Comparison of ENCODE assay signal across 26 cellular contexts in the genomic region with DNA sequence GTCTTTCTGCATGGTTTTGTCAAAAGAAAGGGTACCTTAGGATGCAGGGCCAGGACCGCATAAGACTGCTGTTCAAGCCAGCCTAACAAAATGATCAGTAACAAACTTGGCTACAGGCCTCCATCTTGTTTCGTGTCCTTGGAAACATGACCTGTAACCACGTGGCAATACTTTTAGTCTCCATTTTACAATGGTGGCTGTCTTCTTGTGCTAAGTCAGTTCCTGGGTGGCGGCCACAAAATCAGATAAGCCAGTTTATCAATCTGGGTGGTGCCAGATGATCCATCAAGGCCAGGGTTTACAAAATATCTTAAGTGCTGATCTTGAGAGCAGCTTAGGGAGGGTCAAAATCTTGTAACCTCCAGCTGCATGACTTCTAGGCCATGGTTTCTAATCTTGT. TPM values are rescaled to one million over a fixed set of nuclear protein-coding genes. Genes with fewer than 3 reads are reported as not detected.
DNase-seq lines count a peak whose midpoint lies in the region; ATAC-seq, FAIRE-seq and TF ChIP-seq lines count a peak whose summit lies in the region.
"Had no signal": no experiment of that assay in that cellular context is flagged by ENCODE, and none has a peak within 500 bp of the region (broad histone marks: within the 10 kb centered on the region; RNA-seq: fewer than 3 reads in every experiment).

No MANE protein-coding gene starts in this region.

- TF ChIP-seq POLR2A in K562 (conservative IDR thresholded peaks at IDR 0.05), result no peak

- ATAC-seq in T-helper 17 cell (no peak), K562 (no peak), HG02763 (IDR thresholded peaks at IDR 0.05; ENCODE audit: unreplicated experiment) (no peak)
- ATAC-seq: CD8-positive, alpha-beta T cell had no signal

- no peak overlapping the region for H3K9ac ChIP-seq in K562 (ENCODE audit: insufficient read depth in 1 of 2, low read depth in 2 of 2, low read length in 2 of 2)
- H3K9ac ChIP-seq: BLaER1 had no signal

- no peak overlapping the region for H3K4me2 ChIP-seq in K562 (ENCODE audit: insufficient read depth, low read length)
- H3K4me2 ChIP-seq: BLaER1 had no signal

- intact Hi-C loops in K562 (cut with micrococcal nuclease), result no loop called here

- H3K4me1 Mint-ChIP-seq in T-helper 17 cell, result peaks cover 11% of the 10 kb centered on the region
- H3K4me1 Mint-ChIP-seq: B cell had no signal

- no TSS peak for BruUV-seq in K562 (replicated peaks; lab: Mats Ljungman, UMichigan)

- no peaks in the 10 kb centered on the region for H3K9me1 ChIP-seq in K562 (ENCODE audit: control insufficient read depth, insufficient read depth, low read length)

- no peaks in the 10 kb centered on the region for H4K20me1 ChIP-seq in K562 (replicated peaks; ENCODE audit: control insufficient read depth, insufficient read depth, low read length)
- H4K20me1 ChIP-seq: BLaER1 had no signal

- peak; percentile 74 for DNase-seq in NCI-H82 (lab: John Stamatoyannopoulos, UW)
- DNase-seq in NCI-H82 treated with DMSO at 0.1 percent for 48 hours (lab: John Stamatoyannopoulos, UW; ENCODE audit: unreplicated experiment), result no peak
- DNase-seq in GF-D8 (lab: John Stamatoyannopoulos, UW), result peak; percentile 66
- DNase-seq in T-helper 17 cell, result no peak
- no peak for DNase-seq in K562 (ENCODE audit: extremely low read depth in 1 of 4, low spot score in 3 of 4)
- DNase-seq in amniotic stem cell (lab: John Stamatoyannopoulos, UW), result no peak
- no peak for DNase-seq in D721Med (ENCODE audit: insufficient read length, low spot score)
- DNase-seq: Caco-2; CD8-positive, alpha-beta T cell; DMS 273 treated with DMSO at 0.1 percent for 48 hours; DMS79; EL; GDM1; GOT3; HFFc6 had no signal

- H3K36me3 Mint-ChIP-seq in T-helper 17 cell (ENCODE audit: low read depth), result no peaks in the 10 kb centered on the region
- H3K36me3 Mint-ChIP-seq: CD4-positive, CD25-positive, alpha-beta regulatory T cell; CD8-positive, alpha-beta T cell had no signal

- H3K27me3 Mint-ChIP-seq in T-helper 17 cell, result no peaks in the 10 kb centered on the region
- H3K27me3 Mint-ChIP-seq: B cell had no signal

- H3K27ac Mint-ChIP-seq in T-helper 17 cell, result peak overlapping the region; percentile 8
- H3K27ac Mint-ChIP-seq: B cell; CD4-positive, CD25-positive, alpha-beta regulatory T cell; CD8-positive, alpha-beta T cell; HFFc6 had no signal

- no peak overlapping the region for H3K4me3 ChIP-seq in K562
- H3K4me3 ChIP-seq: BLaER1, HAP-1 had no signal

- no peaks in the 10 kb centered on the region for H3K9me3 ChIP-seq in T-helper 17 cell (ENCODE audit: control insufficient read depth, low read length, poor library complexity, severe bottlenecking)
- peaks cover 7% of the 10 kb centered on the region for H3K9me3 ChIP-seq in K562 (replicated peaks; ENCODE audit: control insufficient read depth, insufficient read depth, low read depth, low read length)

- CTCF ChIA-PET in K562 (lab: Yijun Ruan, JAX; ENCODE audit: low intra/inter-chr PET ratio), result no interaction called here

- H3K4me1 ChIP-seq in K562 (replicated peaks in 1 of 2; ENCODE audit: control insufficient read depth in 2 of 2, insufficient read depth in 2 of 2, low read length in 2 of 2), result peaks cover 0 to 7% of the 10 kb centered on the region in 2 experiments; a peak in 2 of 5 replicates
- H3K4me1 ChIP-seq: BLaER1, HAP-1 had no signal

- no peak for TF ChIP-seq RAD21 in K562 (CRISPR knock-in tag; conservative IDR thresholded peaks at IDR 0.05 in 1 of 2, IDR thresholded peaks at IDR 0.05 in 1 of 2)

- no peaks in the 10 kb centered on the region; the same call in 2 of the 3 replicates for H3K36me3 ChIP-seq in K562 (ENCODE audit: control insufficient read depth, insufficient read depth, low read length)
- H3K36me3 ChIP-seq: BLaER1, HAP-1 had no signal

- no peaks in the 10 kb centered on the region for H3K79me2 ChIP-seq in K562 (ENCODE audit: control insufficient read depth, insufficient read depth, low read length)

- no peak overlapping the region for H3K4me3 Mint-ChIP-seq in T-helper 17 cell
- H3K4me3 Mint-ChIP-seq: B cell; CD4-positive, CD25-positive, alpha-beta regulatory T cell; CD8-positive, alpha-beta T cell; HFFc6 had no signal

- POLR2A ChIA-PET in K562 (lab: Yijun Ruan, JAX), result interaction anchor here (0.7 kb wide), 1 partner anchor 479 kb away, joined by 3 read pairs; no protein-coding TSS in a partner anchor

- in situ Hi-C loops in K562 (cut with MboI), result loop anchor here (5.0 kb wide), 3 partner anchors 155 to 320 kb away; no protein-coding TSS in a partner anchor

- WGBS in K562 (ENCODE audit: insufficient coverage, low coverage, missing lambda C conversion rate), result 62% methylated on average over 4 of the region's 4 CpGs

- no peak for TF ChIP-seq EP300 in K562 (IDR thresholded peaks at IDR 0.05; ENCODE audit: low read length)

- H2AFZ ChIP-seq in K562 (ENCODE audit: low read depth, low read length), result peak overlapping the region; percentile 70

- no peak for FAIRE-seq in K562 (lab: Jason Lieb, UNC)
- FAIRE-seq in D721Med (lab: Jason Lieb, UNC), result no peak
- FAIRE-seq: A204.1, GM12891, GM18507, H54 had no signal

- no peak overlapping the region; the same call in 2 of the 3 replicates for H3K27ac ChIP-seq in K562 (ENCODE audit: extremely low read depth, low read depth, low read length)
- H3K27ac ChIP-seq: 22Rv1, BLaER1, C4-2B had no signal

- TF ChIP-seq CTCF in K562 (IDR thresholded peaks at IDR 0.05 in 2 of 3, conservative IDR thresholded peaks at IDR 0.05 in 1 of 3; ENCODE audit: insufficient read depth in 2 of 3, low read depth in 1 of 3, low read length in 3 of 3) (no peak), D721Med (IDR thresholded peaks at IDR 0.05; ENCODE audit: insufficient read depth, missing control alignments) (no peak)

- H3K27me3 ChIP-seq in K562 (ENCODE audit: control insufficient read depth in 2 of 2, insufficient read depth in 2 of 2, low read length in 2 of 2), result no peaks in the 10 kb centered on the region
- H3K27me3 ChIP-seq: BLaER1 had no signal

TF ChIP-seq in K562, 482 proteins besides CTCF, POLR2A, EP300 and RAD21 (continues in another document):
- TF ChIP-seq MYC (IDR thresholded peaks at IDR 0.05; ENCODE audit: low read depth, low read length) (peak; percentile 69), MYC (CRISPR knock-in tag; IDR thresholded peaks at IDR 0.05; ENCODE audit: borderline replicate concordance, low read depth) (no peak), ZNF766 (CRISPR knock-in tag; conservative IDR thresholded peaks at IDR 0.05) (0 out of 2 replicates have a peak, but pooled peaks have one; percentile 46), SPI1 (IDR thresholded peaks at IDR 0.05; ENCODE audit: borderline replicate concordance, low read depth, low read length) (no peak), ZBTB11 (CRISPR knock-in tag; IDR thresholded peaks at IDR 0.05) (no peak), EP400 (IDR thresholded peaks at IDR 0.05) (peak; percentile 61), ELF1 (tag; IDR thresholded peaks at IDR 0.05) (0 out of 2 replicates have a peak, but pooled peaks have one; percentile 15)
- TF ChIP-seq, protein P1, sequence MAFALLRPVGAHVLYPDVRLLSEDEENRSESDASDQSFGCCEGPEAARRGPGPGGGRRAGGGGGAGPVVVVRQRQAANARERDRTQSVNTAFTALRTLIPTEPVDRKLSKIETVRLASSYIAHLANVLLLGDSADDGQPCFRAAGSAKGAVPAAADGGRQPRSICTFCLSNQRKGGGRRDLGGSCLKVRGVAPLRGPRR (CRISPR knock-in tag; IDR thresholded peaks at IDR 0.05), result no peak

RNA-seq across cellular contexts. Expression of gene GK5, which starts 57.1 kb away (rescaled TPM):
- 10 to 100 TPM; 17.2 to 23.1 TPM for total RNA-seq in T-helper 17 cell
- 24.8 and 75.3 TPM in 2 replicates for total RNA-seq in K562 (2011; cell fraction: chromatin; rRNA removed; ENCODE audit: low replicate concordance)
- 10.5 and 13.6 TPM in 2 replicates for total RNA-seq in K562 (2011; cell fraction: nucleolus; rRNA removed)
- 30.3 and 52.1 TPM in 2 replicates for total RNA-seq in K562 (2011; cell fraction: nucleoplasm; rRNA removed)
- total RNA-seq in K562 (2014; rRNA removed), result 10.4 TPM in 2 replicates
- total RNA-seq in K562 (2014; rRNA removed; fragmentation: Illumina TruSeq; extraction: Trizol), result 17.5 and 23.0 TPM in 2 replicates
- total RNA-seq in K562 (2015; rRNA removed; fragmentation: Illumina TruSeq; extraction: Trizol), result 14.3 and 15.2 TPM in 2 replicates
- 16.7 and 17.9 TPM in 2 replicates for total RNA-seq in K562 (2021)
- polyA plus RNA-seq in K562 (2011; rRNA removed), result 15.2 and 21.2 TPM in 2 replicates
- polyA plus RNA-seq in K562 (2011; cell fraction: cytosol; rRNA removed), result 3.3 and 6.4 TPM in 2 replicates
- polyA plus RNA-seq in K562 (2011; cell fraction: nucleus; rRNA removed), result 20.0 and 26.6 TPM in 2 replicates
- polyA plus RNA-seq in K562 (2012), result 4.9 and 9.5 TPM in 2 replicates
- 9.9 and 11.1 TPM in 2 replicates for polyA plus RNA-seq in K562 (2014; fragmentation: Illumina TruSeq; extraction: Trizol)
- 1 to 10 TPM; 2.3 to 2.7 TPM for polyA plus RNA-seq in K562 (2014; fragmentation: Nextera tagmentation; extraction: Ambion mirVana)
- polyA plus RNA-seq in K562 (2014; rRNA removed), result 11.7 and 14.8 TPM in 2 replicates
- polyA minus RNA-seq in K562 (2011; rRNA and poly(A)+ RNA removed), result 17.6 and 19.2 TPM in 2 replicates
- polyA minus RNA-seq in K562 (2011; cell fraction: cytosol; rRNA and poly(A)+ RNA removed), result 5.6 and 7.3 TPM in 2 replicates
- 14.4 and 22.0 TPM in 2 replicates for polyA minus RNA-seq in K562 (2011; cell fraction: nucleus; rRNA and poly(A)+ RNA removed)

Comparison
In these comparisons a context has a peak if more than half of its experiments do, and no peak if none do; other contexts are left out.
1. DNase-seq: peak in NCI-H82 (single experiment) and GF-D8 (single experiment); none in NCI-H82 treated with DMSO at 0.1 percent for 48 hours (single experiment), T-helper 17 cell (0 of 3), K562 (0 of 4), amniotic stem cell (single experiment) and D721Med (single experiment).